Comparison of ENCODE assay signal across 9 cellular contexts in genomic region chr2:171409436-171409971, GRCh38. TPM values are rescaled to one million over a fixed set of nuclear protein-coding genes. Genes with fewer than 3 reads are reported as not detected.
DNase-seq lines count a peak whose midpoint lies in the region; ATAC-seq and TF ChIP-seq lines count a peak whose summit lies in the region.
"Had no signal": no experiment of that assay in that cellular context is flagged by ENCODE, and none has a peak within 500 bp of the region (broad histone marks: within the 10 kb centered on the region; RNA-seq: fewer than 3 reads in every experiment).

No MANE protein-coding gene starts in this region.

- TF ChIP-seq CTCF in HEK293 (tag by site-specific recombination; IDR thresholded peaks at IDR 0.05) (no peak), brain microvascular endothelial cell (IDR thresholded peaks at IDR 0.05; ENCODE audit: low read depth, low read length, missing control alignments) (no peak)

- H3K27ac ChIP-seq in HEK293 (ENCODE audit: extremely low read depth, low read depth, low read length) (no peak overlapping the region), brain microvascular endothelial cell (peak overlapping the region; percentile 9)

- no peak overlapping the region for H3K4me3 ChIP-seq in HEK293 (ENCODE audit: low read depth, low read length)
- peak overlapping the region; percentile 18 for H3K4me3 ChIP-seq in brain microvascular endothelial cell (ENCODE audit: low read depth, low read length)

- no peaks in the 10 kb centered on the region for H3K27me3 ChIP-seq in brain microvascular endothelial cell (replicated peaks)

- POLR2A ChIA-PET in HEK293 (lab: Yijun Ruan, JAX), result no interaction called here

- H3K4me1 ChIP-seq in HEK293 (ENCODE audit: control insufficient read depth, insufficient read depth, low read length), result peaks cover 6% of the 10 kb centered on the region
- H3K4me1 ChIP-seq: Caco-2 had no signal

- H3K36me3 ChIP-seq in HEK293 (ENCODE audit: control insufficient read depth in 2 of 2, insufficient read depth in 1 of 2, low read length in 2 of 2) (no peaks in the 10 kb centered on the region; a peak in 1 of 3 replicates), brain microvascular endothelial cell (replicated peaks) (no peaks in the 10 kb centered on the region)

- DNase-seq in A172 (ENCODE audit: low spot score) (peak; percentile 36), brain microvascular endothelial cell (no peak), medulla oblongata (ENCODE audit: extremely low spot score) (peak; percentile 17), kidney glomerular epithelial cell (lab: John Stamatoyannopoulos, UW) (no peak), AML-193 (lab: John Stamatoyannopoulos, UW) (no peak)
- DNase-seq in central memory CD4-positive, alpha-beta T cell, result no peak
- DNase-seq: Caco-2 had no signal

- no peaks in the 10 kb centered on the region for H3K9me3 ChIP-seq in HEK293 (ENCODE audit: control insufficient read depth, insufficient read depth, low read depth, low read length)
- H3K9me3 ChIP-seq: Caco-2 had no signal

- CTCF ChIA-PET in HEK293 (lab: Yijun Ruan, JAX), result interaction anchor here (2.4 kb wide), 1 partner anchor 436 kb away, joined by 11 read pairs; no protein-coding TSS in a partner anchor

- in situ Hi-C loops in brain microvascular endothelial cell (cut with HindIII; ENCODE audit: low pct_ligation_motif_present, low sequenced_read_pairs), result loop anchor here (25.0 kb wide), 1 partner anchor 247 kb away; the partner anchor contains the start of gene TLK1

- ATAC-seq in GM18870 (IDR thresholded peaks at IDR 0.05; ENCODE audit: unreplicated experiment), result no peak

TF ChIP-seq in HEK293, 187 proteins besides CTCF, POLR2A, EP300 and RAD21:
- TF ChIP-seq ZNF121 (tag by site-specific recombination; IDR thresholded peaks at IDR 0.05) (no peak), ZNF449 (tag by site-specific recombination; IDR thresholded peaks at IDR 0.05) (no peak), ZNF423 (tag by site-specific recombination; IDR thresholded peaks at IDR 0.05) (no peak), ZNF341 (tag by site-specific recombination; IDR thresholded peaks at IDR 0.05; ENCODE audit: low read depth) (0 out of 2 replicates have a peak, but pooled peaks have one; percentile 14), ZNF354C (tag by site-specific recombination; IDR thresholded peaks at IDR 0.05; ENCODE audit: borderline replicate concordance, low read depth) (no peak), GLIS2 (tag by site-specific recombination; IDR thresholded peaks at IDR 0.05) (0 out of 2 replicates have a peak, but pooled peaks have one; percentile 27), ZNF626 (tag by site-specific recombination; IDR thresholded peaks at IDR 0.05) (no peak), ZNF830 (tag by site-specific recombination; IDR thresholded peaks at IDR 0.05; ENCODE audit: low read depth) (no peak), PRDM1 (tag by site-specific recombination; IDR thresholded peaks at IDR 0.05) (peak; percentile 78), ZIC2 (tag by site-specific recombination; IDR thresholded peaks at IDR 0.05) (peak; percentile 72; the same call in 1 of the 2 replicates)

RNA-seq across cellular contexts. Expression of gene METTL8, which starts 24.3 kb away (rescaled TPM):
- total RNA-seq in A172 (2014; rRNA removed; shearing (Covaris generic)), result 52.6 and 79.1 TPM in 2 replicates

RNA-seq across cellular contexts. Expression of gene DCAF17, which starts 24.5 kb away (rescaled TPM):
- 27.8 and 35.5 TPM in 2 replicates for total RNA-seq in A172 (2014; rRNA removed; shearing (Covaris generic))

Comparison
In these comparisons a context has a peak if more than half of its experiments do, and no peak if none do; other contexts are left out.
1. DNase-seq: peak in A172 (single experiment) and medulla oblongata (single experiment); none in brain microvascular endothelial cell (single experiment), central memory CD4-positive, alpha-beta T cell (single experiment), kidney glomerular epithelial cell (single experiment) and AML-193 (0 of 2).